In genomic region chr17:8118769-8119574, GRCh38 we compare ENCODE assay signal across 8 cellular contexts. TPM values are rescaled to one million over a fixed set of nuclear protein-coding genes. Genes with fewer than 3 reads are reported as not detected.
A peak's percentile ranks its signal among the peaks of the same experiment; 100 is the strongest.
DNase-seq lines count a peak whose midpoint lies in the region; ATAC-seq, FAIRE-seq and TF ChIP-seq lines count a peak whose summit lies in the region.

No MANE protein-coding gene starts in this region.

- ATAC-seq in HG03442 (IDR thresholded peaks at IDR 0.05; ENCODE audit: unreplicated experiment) (peak; percentile 43), HepG2 (peak; percentile 75)

- peak overlapping the region; percentile 91 for H3K27ac Mint-ChIP-seq in activated CD4-positive, alpha-beta memory T cell treated with anti-CD3 and anti-CD28 coated beads for 36 hours

- peak; percentile 81 for TF ChIP-seq CTCF in HepG2 (CRISPR knock-in tag; IDR thresholded peaks at IDR 0.05)

- peaks cover 48% of the 10 kb centered on the region for H3K4me1 Mint-ChIP-seq in activated CD4-positive, alpha-beta memory T cell treated with anti-CD3 and anti-CD28 coated beads for 36 hours (ENCODE audit: low read depth)

- in situ Hi-C loops in HepG2 (cut with HindIII; ENCODE audit: extremely low pct_ligation_motif_present, low pct_unique_long_range_greater_than_20kb), result loop anchor here (5.0 kb wide), 1 partner anchor 47 kb away; no protein-coding TSS in a partner anchor

- no peaks in the 10 kb centered on the region for H3K36me3 ChIP-seq in HepG2 (replicated peaks in 1 of 2; ENCODE audit: control insufficient read depth in 1 of 2, insufficient read depth in 2 of 2, low read length in 2 of 2)

- peak; percentile 26 for FAIRE-seq in HepG2 (lab: Jason Lieb, UNC)

- H3K4me3 ChIP-seq in HepG2 (replicated peaks in 1 of 3; ENCODE audit: insufficient read depth in 1 of 3, low read depth in 2 of 3, low read length in 3 of 3), result peak overlapping the region; percentile 68 to 95 (median 94)

- TF ChIP-seq POLR2A in HepG2 (IDR thresholded peaks at IDR 0.05; ENCODE audit: insufficient read depth in 1 of 2, low read depth in 2 of 2, low read length in 2 of 2), result no peak

- peak overlapping the region; percentile 74 for H2AFZ ChIP-seq in HepG2 (ENCODE audit: low read length)

- H3K4me1 ChIP-seq in HepG2 (ENCODE audit: insufficient read depth, low read length), result peaks cover 52% of the 10 kb centered on the region

- H3K4me2 ChIP-seq in HepG2 (ENCODE audit: low read depth, low read length), result peak overlapping the region; percentile 100

- H3K79me2 ChIP-seq in HepG2 (ENCODE audit: insufficient read depth, low read length), result no peaks in the 10 kb centered on the region

- peaks cover 11% of the 10 kb centered on the region; the same call in 1 of the 2 replicates for H4K20me1 ChIP-seq in HepG2 (ENCODE audit: insufficient read depth, low read length)

- POLR2A ChIA-PET in activated CD4-positive, alpha-beta memory T cell treated with anti-CD3 and anti-CD28 coated beads for 36 hours (lab: Charles Lee), result interaction anchor here (0.6 to 6.8 kb wide), 17 partner anchors 19 to 432 kb away, joined by 3 to 52 read pairs (median 4); partner anchors contain the start of genes AURKB, CTC1, PER1 and PFAS
- POLR2A ChIA-PET in HepG2 (lab: Yijun Ruan, JAX), result interaction anchor here (0.7 to 5.1 kb wide), 10 partner anchors 16 to 176 kb away, joined by 3 to 35 read pairs (median 6); partner anchors contain the start of genes CTC1 and SLC25A35

- BruUV-seq in HepG2 (replicated peaks; lab: Mats Ljungman, UMichigan), result no TSS peak

- H3K9ac ChIP-seq in HepG2 (ENCODE audit: insufficient read depth, low read depth, low read length), result peak overlapping the region; percentile 62

- H3K36me3 Mint-ChIP-seq in activated CD4-positive, alpha-beta memory T cell treated with anti-CD3 and anti-CD28 coated beads for 36 hours, result peaks cover 16% of the 10 kb centered on the region

- TF ChIP-seq RAD21 in HepG2 (CRISPR knock-in tag; IDR thresholded peaks at IDR 0.05), result peak; percentile 53; the same call in 1 of the 2 replicates

- H3K27ac ChIP-seq in HepG2 (ENCODE audit: extremely low read length, insufficient read depth, low read length), result peak overlapping the region; percentile 10

- peak; percentile 71 to 89 (median 76) for DNase-seq in NCI-H1417 (lab: John Stamatoyannopoulos, UW)
- DNase-seq in NCI-H1417 treated with DMSO at 0.1 percent for 48 hours (lab: John Stamatoyannopoulos, UW), result no peak
- peak; percentile 52 for DNase-seq in NCI-H774 (lab: John Stamatoyannopoulos, UW)
- peak; percentile 90 for DNase-seq in activated CD4-positive, alpha-beta memory T cell treated with anti-CD3 and anti-CD28 coated beads for 36 hours
- peak; percentile 72 to 76 for DNase-seq in dermis microvascular lymphatic vessel endothelial cell (ENCODE audit: low read depth in 2 of 2)
- DNase-seq in HepG2 (ENCODE audit: low spot score), result peak; percentile 77
- peak; percentile 80 to 85 for DNase-seq in stimulated activated CD4-positive, alpha-beta T cell treated with anti-CD3 and anti-CD28 coated beads, Interleukin-2, amount 100 ng/mL, for 48 hours

- H3K27me3 ChIP-seq in HepG2 (ENCODE audit: control insufficient read depth in 1 of 2, insufficient read depth in 2 of 2, low read length in 2 of 2), result peaks cover 6 to 58% of the 10 kb centered on the region in 2 experiments

- peak overlapping the region; percentile 83 for H3K4me3 Mint-ChIP-seq in activated CD4-positive, alpha-beta memory T cell treated with anti-CD3 and anti-CD28 coated beads for 36 hours

- H3K9me3 ChIP-seq in HepG2 (ENCODE audit: low read length), result no peaks in the 10 kb centered on the region

- peaks cover 56% of the 10 kb centered on the region for H3K27me3 Mint-ChIP-seq in activated CD4-positive, alpha-beta memory T cell treated with anti-CD3 and anti-CD28 coated beads for 36 hours

- H3K9me3 Mint-ChIP-seq in activated CD4-positive, alpha-beta memory T cell treated with anti-CD3 and anti-CD28 coated beads for 36 hours, result peaks cover 2% of the 10 kb centered on the region

- TF ChIP-seq EP300 in HepG2 (IDR thresholded peaks at IDR 0.05; ENCODE audit: low read depth in 2 of 2, low read length in 2 of 2), result no peak
- TF ChIP-seq EP300 in HepG2 (CRISPR knock-in tag; IDR thresholded peaks at IDR 0.05; ENCODE audit: borderline replicate concordance), result no peak

- CTCF ChIA-PET in activated CD4-positive, alpha-beta memory T cell treated with anti-CD3 and anti-CD28 coated beads for 36 hours (lab: Charles Lee), result interaction anchor here (0.7 to 7.0 kb wide), 37 partner anchors 8 to 431 kb away, joined by 3 to 92 read pairs (median 6); partner anchors contain the start of genes AURKB, BORCS6, CTC1 and PFAS
- CTCF ChIA-PET in HepG2 (lab: Yijun Ruan, JAX; ENCODE audit: low intra/inter-chr PET ratio, low total read pairs), result interaction anchor here (1.6 kb wide), 1 partner anchor 25 kb away, joined by 12 read pairs; no protein-coding TSS in a partner anchor

- intact Hi-C loops in activated CD4-positive, alpha-beta memory T cell treated with anti-CD3 and anti-CD28 coated beads for 36 hours (cut with micrococcal nuclease), result loop anchor here (1.0 to 5.0 kb wide), 11 partner anchors 19 to 504 kb away; partner anchors contain the start of genes CNTROB, CTC1, PFAS and SLC25A35
- intact Hi-C loops in HepG2 (cut with micrococcal nuclease; ENCODE audit: unreplicated experiment), result loop anchor here (1.0 to 5.0 kb wide), 5 partner anchors 9 to 103 kb away; no protein-coding TSS in a partner anchor

- WGBS in HepG2 (ENCODE audit: low lambda C conversion rate), result under 1% methylated on average over 22 of the region's 38 CpGs

RNA-seq across cellular contexts. Expression of gene ALOXE3, which starts 0.7 kb away (rescaled TPM):
- total RNA-seq in activated CD4-positive, alpha-beta memory T cell treated with anti-CD3 and anti-CD28 coated beads for 36 hours, result under 1 TPM; 0.12 TPM
- total RNA-seq in dermis microvascular lymphatic vessel endothelial cell, result not detected in 2 replicates
- not detected in 2 replicates for total RNA-seq in HepG2 (2016; rRNA removed; fragmentation: Illumina TruSeq; extraction: Trizol)
- total RNA-seq in HepG2 (2016; cell fraction: cytosol; rRNA removed; fragmentation: Illumina TruSeq; extraction: Trizol; ENCODE audit: low read depth), result not detected in 2 replicates
- total RNA-seq in HepG2 (2016; cell fraction: insoluble cytoplasmic fraction; rRNA removed; fragmentation: Illumina TruSeq; extraction: Trizol), result 0.02 TPM in 1 of 2 replicates, not detected in the other
- total RNA-seq in HepG2 (2016; cell fraction: membrane; rRNA removed; fragmentation: Illumina TruSeq; extraction: Trizol), result not detected in 2 replicates
- not detected in 2 replicates for total RNA-seq in HepG2 (2016; cell fraction: nucleus; rRNA removed; fragmentation: Illumina TruSeq; extraction: Trizol)
- 0.07 TPM in 1 of 2 replicates, not detected in the other for polyA plus RNA-seq in HepG2 (2011; rRNA removed)
- 0.03 TPM in 1 of 2 replicates, not detected in the other for polyA plus RNA-seq in HepG2 (2011; cell fraction: cytosol; rRNA removed)
- 0.14 and 0.18 TPM in 2 replicates for polyA plus RNA-seq in HepG2 (2011; cell fraction: nucleus; rRNA removed)
- 0.08 TPM in 1 of 2 replicates, not detected in the other for polyA plus RNA-seq in HepG2 (2012)
- not detected in 2 replicates for polyA plus RNA-seq in HepG2 (2016; cell fraction: cytosol; fragmentation: Illumina TruSeq; extraction: Trizol; ENCODE audit: low read depth)
- not detected in 2 replicates for polyA plus RNA-seq in HepG2 (2016; cell fraction: insoluble cytoplasmic fraction; fragmentation: Illumina TruSeq; extraction: Trizol; ENCODE audit: low read depth)
- polyA plus RNA-seq in HepG2 (2016; cell fraction: membrane; fragmentation: Illumina TruSeq; extraction: Trizol; ENCODE audit: low read depth), result not detected in 2 replicates
- polyA plus RNA-seq in HepG2 (2016; cell fraction: nucleus; fragmentation: Illumina TruSeq; extraction: Trizol; ENCODE audit: insufficient read depth, low read depth), result not detected in 2 replicates
- 0.63 TPM in 1 of 2 replicates, not detected in the other for polyA minus RNA-seq in HepG2 (2011; rRNA and poly(A)+ RNA removed; ENCODE audit: low replicate concordance)
- not detected in 2 replicates for polyA minus RNA-seq in HepG2 (2011; cell fraction: cytosol; rRNA and poly(A)+ RNA removed)
- polyA minus RNA-seq in HepG2 (2011; cell fraction: nucleus; rRNA and poly(A)+ RNA removed), result not detected in 2 replicates

RNA-seq across cellular contexts. Expression of gene HES7, which starts 4.9 kb away (rescaled TPM):
- total RNA-seq in activated CD4-positive, alpha-beta memory T cell treated with anti-CD3 and anti-CD28 coated beads for 36 hours, result 1 to 10 TPM; 2.5 to 2.8 TPM
- total RNA-seq in dermis microvascular lymphatic vessel endothelial cell, result under 0.01 TPM in 1 of 2 replicates, not detected in the other
- not detected in 2 replicates for total RNA-seq in HepG2 (2016; rRNA removed; fragmentation: Illumina TruSeq; extraction: Trizol)
- not detected in 2 replicates for total RNA-seq in HepG2 (2016; cell fraction: cytosol; rRNA removed; fragmentation: Illumina TruSeq; extraction: Trizol; ENCODE audit: low read depth)
- total RNA-seq in HepG2 (2016; cell fraction: insoluble cytoplasmic fraction; rRNA removed; fragmentation: Illumina TruSeq; extraction: Trizol), result not detected in 2 replicates
- not detected in 2 replicates for total RNA-seq in HepG2 (2016; cell fraction: membrane; rRNA removed; fragmentation: Illumina TruSeq; extraction: Trizol)
- not detected in 2 replicates for total RNA-seq in HepG2 (2016; cell fraction: nucleus; rRNA removed; fragmentation: Illumina TruSeq; extraction: Trizol)
- polyA plus RNA-seq in HepG2 (2011; rRNA removed), result not detected in 2 replicates
- not detected in 2 replicates for polyA plus RNA-seq in HepG2 (2011; cell fraction: cytosol; rRNA removed)
- 0.42 and 0.50 TPM in 2 replicates for polyA plus RNA-seq in HepG2 (2011; cell fraction: nucleus; rRNA removed)
- 0.11 TPM in 1 of 2 replicates, not detected in the other for polyA plus RNA-seq in HepG2 (2012)
- not detected in 2 replicates for polyA plus RNA-seq in HepG2 (2016; cell fraction: cytosol; fragmentation: Illumina TruSeq; extraction: Trizol; ENCODE audit: low read depth)
- polyA plus RNA-seq in HepG2 (2016; cell fraction: insoluble cytoplasmic fraction; fragmentation: Illumina TruSeq; extraction: Trizol; ENCODE audit: low read depth), result not detected in 2 replicates
- not detected in 2 replicates for polyA plus RNA-seq in HepG2 (2016; cell fraction: membrane; fragmentation: Illumina TruSeq; extraction: Trizol; ENCODE audit: low read depth)
- not detected in 2 replicates for polyA plus RNA-seq in HepG2 (2016; cell fraction: nucleus; fragmentation: Illumina TruSeq; extraction: Trizol; ENCODE audit: insufficient read depth, low read depth)
- polyA minus RNA-seq in HepG2 (2011; rRNA and poly(A)+ RNA removed; ENCODE audit: low replicate concordance), result 3.9 TPM in 1 of 2 replicates, not detected in the other
- not detected in 2 replicates for polyA minus RNA-seq in HepG2 (2011; cell fraction: cytosol; rRNA and poly(A)+ RNA removed)
- not detected in 2 replicates for polyA minus RNA-seq in HepG2 (2011; cell fraction: nucleus; rRNA and poly(A)+ RNA removed)

RNA-seq across cellular contexts. Expression of gene ALOX12B, which starts 31.5 kb away (rescaled TPM):
- 1 to 10 TPM; 2.1 to 2.3 TPM for total RNA-seq in activated CD4-positive, alpha-beta memory T cell treated with anti-CD3 and anti-CD28 coated beads for 36 hours
- total RNA-seq in dermis microvascular lymphatic vessel endothelial cell (not detected in 2 replicates), HepG2 (2016; rRNA removed; fragmentation: Illumina TruSeq; extraction: Trizol) (not detected in 2 replicates)
- total RNA-seq in HepG2 (2016; cell fraction: cytosol; rRNA removed; fragmentation: Illumina TruSeq; extraction: Trizol; ENCODE audit: low read depth), result not detected in 2 replicates
- not detected in 2 replicates for total RNA-seq in HepG2 (2016; cell fraction: insoluble cytoplasmic fraction; rRNA removed; fragmentation: Illumina TruSeq; extraction: Trizol)
- total RNA-seq in HepG2 (2016; cell fraction: membrane; rRNA removed; fragmentation: Illumina TruSeq; extraction: Trizol), result 0.31 TPM in 1 of 2 replicates, not detected in the other
- total RNA-seq in HepG2 (2016; cell fraction: nucleus; rRNA removed; fragmentation: Illumina TruSeq; extraction: Trizol), result not detected in 2 replicates
- 0.13 TPM in 1 of 2 replicates, not detected in the other for polyA plus RNA-seq in HepG2 (2011; rRNA removed)
- 0.12 TPM in 1 of 2 replicates, not detected in the other for polyA plus RNA-seq in HepG2 (2011; cell fraction: cytosol; rRNA removed)
- not detected in 2 replicates for polyA plus RNA-seq in HepG2 (2011; cell fraction: nucleus; rRNA removed)
- 0.21 TPM in 1 of 2 replicates, not detected in the other for polyA plus RNA-seq in HepG2 (2012)
- polyA plus RNA-seq in HepG2 (2016; cell fraction: cytosol; fragmentation: Illumina TruSeq; extraction: Trizol; ENCODE audit: low read depth), result 0.15 and 0.32 TPM in 2 replicates
- polyA plus RNA-seq in HepG2 (2016; cell fraction: insoluble cytoplasmic fraction; fragmentation: Illumina TruSeq; extraction: Trizol; ENCODE audit: low read depth), result 0.26 TPM in 1 of 2 replicates, not detected in the other
- polyA plus RNA-seq in HepG2 (2016; cell fraction: membrane; fragmentation: Illumina TruSeq; extraction: Trizol; ENCODE audit: low read depth), result 0.18 and 0.27 TPM in 2 replicates
- polyA plus RNA-seq in HepG2 (2016; cell fraction: nucleus; fragmentation: Illumina TruSeq; extraction: Trizol; ENCODE audit: insufficient read depth, low read depth), result not detected in 2 replicates
- polyA minus RNA-seq in HepG2 (2011; rRNA and poly(A)+ RNA removed; ENCODE audit: low replicate concordance), result 1.8 TPM in 1 of 2 replicates, not detected in the other
- not detected in 2 replicates for polyA minus RNA-seq in HepG2 (2011; cell fraction: cytosol; rRNA and poly(A)+ RNA removed)
- not detected in 2 replicates for polyA minus RNA-seq in HepG2 (2011; cell fraction: nucleus; rRNA and poly(A)+ RNA removed)

RNA-seq across cellular contexts. Expression of gene PER1, which starts 33.2 kb away (rescaled TPM):
- 10 to 100 TPM; 48.9 to 56.3 TPM for total RNA-seq in activated CD4-positive, alpha-beta memory T cell treated with anti-CD3 and anti-CD28 coated beads for 36 hours
- 5.0 and 16.7 TPM in 2 replicates for total RNA-seq in dermis microvascular lymphatic vessel endothelial cell
- total RNA-seq in HepG2 (2016; rRNA removed; fragmentation: Illumina TruSeq; extraction: Trizol), result 2.6 and 5.5 TPM in 2 replicates
- 1.8 and 2.9 TPM in 2 replicates for total RNA-seq in HepG2 (2016; cell fraction: cytosol; rRNA removed; fragmentation: Illumina TruSeq; extraction: Trizol; ENCODE audit: low read depth)
- 3.2 and 5.8 TPM in 2 replicates for total RNA-seq in HepG2 (2016; cell fraction: insoluble cytoplasmic fraction; rRNA removed; fragmentation: Illumina TruSeq; extraction: Trizol)
- 1.4 and 1.9 TPM in 2 replicates for total RNA-seq in HepG2 (2016; cell fraction: membrane; rRNA removed; fragmentation: Illumina TruSeq; extraction: Trizol)
- total RNA-seq in HepG2 (2016; cell fraction: nucleus; rRNA removed; fragmentation: Illumina TruSeq; extraction: Trizol), result 4.1 and 4.3 TPM in 2 replicates
- polyA plus RNA-seq in HepG2 (2011; rRNA removed), result 3.6 and 5.2 TPM in 2 replicates
- 1.3 and 1.4 TPM in 2 replicates for polyA plus RNA-seq in HepG2 (2011; cell fraction: cytosol; rRNA removed)
- 32.0 and 32.6 TPM in 2 replicates for polyA plus RNA-seq in HepG2 (2011; cell fraction: nucleus; rRNA removed)
- 7.8 and 11.4 TPM in 2 replicates for polyA plus RNA-seq in HepG2 (2012)
- polyA plus RNA-seq in HepG2 (2016; cell fraction: cytosol; fragmentation: Illumina TruSeq; extraction: Trizol; ENCODE audit: low read depth), result 0.38 and 0.70 TPM in 2 replicates
- 2.2 and 3.6 TPM in 2 replicates for polyA plus RNA-seq in HepG2 (2016; cell fraction: insoluble cytoplasmic fraction; fragmentation: Illumina TruSeq; extraction: Trizol; ENCODE audit: low read depth)
- 0.49 and 0.90 TPM in 2 replicates for polyA plus RNA-seq in HepG2 (2016; cell fraction: membrane; fragmentation: Illumina TruSeq; extraction: Trizol; ENCODE audit: low read depth)
- 13.1 and 17.6 TPM in 2 replicates for polyA plus RNA-seq in HepG2 (2016; cell fraction: nucleus; fragmentation: Illumina TruSeq; extraction: Trizol; ENCODE audit: insufficient read depth, low read depth)
- polyA minus RNA-seq in HepG2 (2011; rRNA and poly(A)+ RNA removed; ENCODE audit: low replicate concordance), result 11.1 and 12.7 TPM in 2 replicates
- 3.8 and 6.2 TPM in 2 replicates for polyA minus RNA-seq in HepG2 (2011; cell fraction: cytosol; rRNA and poly(A)+ RNA removed)
- polyA minus RNA-seq in HepG2 (2011; cell fraction: nucleus; rRNA and poly(A)+ RNA removed), result 10.4 and 10.7 TPM in 2 replicates

RNA-seq across cellular contexts. Expression of gene VAMP2, which starts 43.8 kb away (rescaled TPM):
- total RNA-seq in activated CD4-positive, alpha-beta memory T cell treated with anti-CD3 and anti-CD28 coated beads for 36 hours, result 10 to 100 TPM; 30.1 to 30.4 TPM
- total RNA-seq in dermis microvascular lymphatic vessel endothelial cell, result 3.1 and 4.9 TPM in 2 replicates
- total RNA-seq in HepG2 (2016; rRNA removed; fragmentation: Illumina TruSeq; extraction: Trizol), result 2.0 and 3.9 TPM in 2 replicates
- 4.1 and 5.2 TPM in 2 replicates for total RNA-seq in HepG2 (2016; cell fraction: cytosol; rRNA removed; fragmentation: Illumina TruSeq; extraction: Trizol; ENCODE audit: low read depth)
- total RNA-seq in HepG2 (2016; cell fraction: insoluble cytoplasmic fraction; rRNA removed; fragmentation: Illumina TruSeq; extraction: Trizol), result 1.9 and 3.4 TPM in 2 replicates
- 3.2 and 3.4 TPM in 2 replicates for total RNA-seq in HepG2 (2016; cell fraction: membrane; rRNA removed; fragmentation: Illumina TruSeq; extraction: Trizol)
- total RNA-seq in HepG2 (2016; cell fraction: nucleus; rRNA removed; fragmentation: Illumina TruSeq; extraction: Trizol), result 6.5 and 7.1 TPM in 2 replicates
- polyA plus RNA-seq in HepG2 (2011; rRNA removed), result 17.2 and 19.6 TPM in 2 replicates
- 10.1 and 13.2 TPM in 2 replicates for polyA plus RNA-seq in HepG2 (2011; cell fraction: cytosol; rRNA removed)
- polyA plus RNA-seq in HepG2 (2011; cell fraction: nucleus; rRNA removed), result 40.7 and 63.7 TPM in 2 replicates
- 29.0 and 34.1 TPM in 2 replicates for polyA plus RNA-seq in HepG2 (2012)
- 2.0 and 2.2 TPM in 2 replicates for polyA plus RNA-seq in HepG2 (2016; cell fraction: cytosol; fragmentation: Illumina TruSeq; extraction: Trizol; ENCODE audit: low read depth)
- 7.1 and 8.5 TPM in 2 replicates for polyA plus RNA-seq in HepG2 (2016; cell fraction: insoluble cytoplasmic fraction; fragmentation: Illumina TruSeq; extraction: Trizol; ENCODE audit: low read depth)
- 4.9 and 5.5 TPM in 2 replicates for polyA plus RNA-seq in HepG2 (2016; cell fraction: membrane; fragmentation: Illumina TruSeq; extraction: Trizol; ENCODE audit: low read depth)
- 35.4 and 36.0 TPM in 2 replicates for polyA plus RNA-seq in HepG2 (2016; cell fraction: nucleus; fragmentation: Illumina TruSeq; extraction: Trizol; ENCODE audit: insufficient read depth, low read depth)
- 6.8 and 7.6 TPM in 2 replicates for polyA minus RNA-seq in HepG2 (2011; rRNA and poly(A)+ RNA removed; ENCODE audit: low replicate concordance)
- polyA minus RNA-seq in HepG2 (2011; cell fraction: cytosol; rRNA and poly(A)+ RNA removed), result 3.4 and 6.6 TPM in 2 replicates
- 10.8 and 14.9 TPM in 2 replicates for polyA minus RNA-seq in HepG2 (2011; cell fraction: nucleus; rRNA and poly(A)+ RNA removed)
